ENCODE assay signal across 13 cellular contexts in the genomic region with DNA sequence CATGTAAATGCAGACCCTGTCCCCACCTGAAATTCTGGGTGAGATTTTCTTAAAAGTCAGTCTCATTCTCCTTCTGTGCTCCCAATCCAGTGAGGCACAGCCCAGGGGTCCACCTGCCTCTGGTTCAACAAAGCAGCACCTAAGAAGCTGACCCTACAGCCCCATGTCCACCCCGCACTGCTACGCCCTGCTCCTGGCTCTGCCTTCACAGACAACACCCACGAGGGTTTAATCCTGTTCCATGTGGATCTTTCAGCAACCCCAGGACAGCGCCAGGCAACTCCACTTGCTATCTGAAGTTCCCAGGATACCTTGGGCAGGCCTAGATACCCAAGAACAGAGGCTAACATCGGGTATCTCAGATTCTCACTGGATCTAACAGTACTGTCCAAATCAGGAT. TPM values are rescaled to one million over a fixed set of nuclear protein-coding genes. Genes with fewer than 3 reads are reported as not detected.
DNase-seq lines count a peak whose midpoint lies in the region; ATAC-seq, FAIRE-seq and TF ChIP-seq lines count a peak whose summit lies in the region.
"Had no signal": no experiment of that assay in that cellular context is flagged by ENCODE, and none has a peak within 500 bp of the region (broad histone marks: within the 10 kb centered on the region; RNA-seq: fewer than 3 reads in every experiment).

No MANE protein-coding gene starts in this region.

- peaks cover 88% of the 10 kb centered on the region for H3K79me2 ChIP-seq in fibroblast of lung (ENCODE audit: control insufficient read depth, insufficient read depth, low read length)

- no peak for ATAC-seq in HG03039 (IDR thresholded peaks at IDR 0.05; ENCODE audit: unreplicated experiment)
- ATAC-seq in sciatic nerve, result no peak

- peak overlapping the region; percentile 76 for H3K4me3 ChIP-seq in GM06990 (replicated peaks; ENCODE audit: low read depth, low read length)
- peak overlapping the region; percentile 83; the same call in 1 of the 2 replicates for H3K4me3 ChIP-seq in SK-N-MC
- peak overlapping the region; percentile 55 to 98 (median 72) for H3K4me3 ChIP-seq in fibroblast of lung (replicated peaks in 1 of 4; ENCODE audit: control extremely low read depth in 1 of 4, insufficient read depth in 1 of 4, low read depth in 3 of 4, low read length in 4 of 4)
- H3K4me3 ChIP-seq in prostate gland, result peak overlapping the region; percentile 94 to 100

- H3K27ac ChIP-seq in SK-N-MC (no peak overlapping the region), fibroblast of lung (ENCODE audit: insufficient read depth, low read length) (peak overlapping the region; percentile 7), prostate gland (peak overlapping the region; percentile 93 to 99)

- TF ChIP-seq CTCF in GM06990 (IDR thresholded peaks at IDR 0.05; ENCODE audit: insufficient read depth, low read length, poor library complexity, severe bottlenecking) (no peak), fibroblast of lung (conservative IDR thresholded peaks at IDR 0.05 in 1 of 2, IDR thresholded peaks at IDR 0.05 in 1 of 2; ENCODE audit: low read depth in 1 of 2, low read length in 2 of 2) (no peak), prostate gland (IDR thresholded peaks at IDR 0.05) (no peak), D721Med (IDR thresholded peaks at IDR 0.05; ENCODE audit: insufficient read depth, missing control alignments) (no peak)

- peaks cover 13% of the 10 kb centered on the region for H4K20me1 ChIP-seq in fibroblast of lung (ENCODE audit: control insufficient read depth, extremely low read depth, insufficient read depth, low read length)

- H3K9me3 ChIP-seq in SK-N-MC (ENCODE audit: low read depth, low read length) (no peaks in the 10 kb centered on the region), fibroblast of lung (ENCODE audit: control insufficient read depth, insufficient read depth, low read depth, low read length) (no peaks in the 10 kb centered on the region), prostate gland (no peaks in the 10 kb centered on the region)

- 47% methylated on average over 5 of the region's 5 CpGs for WGBS in prostate gland

- intact Hi-C loops in prostate gland (cut with DNase I), result loop anchor here (5.0 kb wide), 2 partner anchors 87 to 168 kb away; a partner anchor contains a TSS
- intact Hi-C loops in sciatic nerve (cut with DNase I), result no loop called here

- H3K27me3 ChIP-seq in GM06990 (replicated peaks; ENCODE audit: control insufficient read depth, insufficient read depth, low read length) (no peaks in the 10 kb centered on the region), fibroblast of lung (ENCODE audit: control insufficient read depth, insufficient read depth, low read length) (no peaks in the 10 kb centered on the region), prostate gland (replicated peaks; ENCODE audit: insufficient read depth) (no peaks in the 10 kb centered on the region)

- H3K9ac ChIP-seq in SK-N-MC (ENCODE audit: insufficient read length), result peak overlapping the region; percentile 8
- H3K9ac ChIP-seq in fibroblast of lung (ENCODE audit: insufficient read depth, low read length), result no peak overlapping the region

- H3K36me3 ChIP-seq in GM06990 (ENCODE audit: control insufficient read depth, insufficient read depth, low read length) (peaks cover 18% of the 10 kb centered on the region), SK-N-MC (ENCODE audit: insufficient read depth, low read length) (peaks cover 42% of the 10 kb centered on the region), fibroblast of lung (ENCODE audit: control insufficient read depth, insufficient read depth, low read length) (peaks cover 24% of the 10 kb centered on the region), prostate gland (peaks cover 0 to 7% of the 10 kb centered on the region in 2 donors)

- no peak overlapping the region for H2AFZ ChIP-seq in fibroblast of lung (ENCODE audit: low read length)

- DNase-seq in GM06990 (ENCODE audit: extremely low read depth, insufficient read length), result no peak
- DNase-seq in SK-N-MC (ENCODE audit: low read depth, low spot score), result no peak
- DNase-seq in fibroblast of lung (ENCODE audit: low read depth in 2 of 2), result no peak
- no peak for DNase-seq in prostate gland (ENCODE audit: low spot score)
- no peak for DNase-seq in COR-L47 (lab: John Stamatoyannopoulos, UW)
- no peak for DNase-seq in sciatic nerve (ENCODE audit: low spot score)
- no peak for DNase-seq in D721Med (ENCODE audit: insufficient read length, low spot score)
- DNase-seq: cortex of kidney; NCI-H510A; stimulated activated CD4-positive, alpha-beta T cell treated with anti-CD3 and anti-CD28 coated beads, Interleukin-2, amount 100 ng/mL, for 24 hours had no signal

- H3K4me2 ChIP-seq in fibroblast of lung (ENCODE audit: extremely low read depth, insufficient read depth, low read length), result peak overlapping the region; percentile 88

- H3K4me1 ChIP-seq in fibroblast of lung (ENCODE audit: control insufficient read depth, extremely low read depth, insufficient read depth, low read length) (peaks cover 9% of the 10 kb centered on the region), prostate gland (replicated peaks) (peaks cover 9% of the 10 kb centered on the region)

- no peak for TF ChIP-seq POLR2A in prostate gland (IDR thresholded peaks at IDR 0.05)

- FAIRE-seq in D721Med (lab: Jason Lieb, UNC), result no peak
- FAIRE-seq: H1, HTR-8/SVneo had no signal

RNA-seq across cellular contexts. Expression of a gene that starts 44.9 kb away (rescaled TPM):
- total RNA-seq in fibroblast of lung (1,289 and 1,354 TPM in 2 replicates), prostate gland (100 to 1,000 TPM; 529 to 612 TPM), sciatic nerve (398 TPM)
- 626 and 639 TPM in 2 replicates for polyA plus RNA-seq in fibroblast of lung
- polyA plus RNA-seq in fibroblast of lung (2012), result 514 and 635 TPM in 2 replicates
- polyA minus RNA-seq in fibroblast of lung (ENCODE audit: low replicate concordance), result 1,624 and 1,651 TPM in 2 replicates

RNA-seq across cellular contexts. Expression of a gene that starts 45.2 kb away (rescaled TPM):
- total RNA-seq in fibroblast of lung (326 and 403 TPM in 2 replicates), prostate gland (100 to 1,000 TPM; 202 to 284 TPM), sciatic nerve (315 TPM)
- polyA plus RNA-seq in fibroblast of lung, result 795 and 927 TPM in 2 replicates
- polyA plus RNA-seq in fibroblast of lung (2012), result 386 and 449 TPM in 2 replicates
- 349 and 400 TPM in 2 replicates for polyA minus RNA-seq in fibroblast of lung (ENCODE audit: low replicate concordance)
